ENCODE assay signal across 22 cellular contexts in genomic region chr2:31440764-31441163, GRCh38. TPM values are rescaled to one million over a fixed set of nuclear protein-coding genes. Genes with fewer than 3 reads are reported as not detected.
DNase-seq lines count a peak whose midpoint lies in the region; FAIRE-seq and TF ChIP-seq lines count a peak whose summit lies in the region.
"Had no signal": no experiment of that assay in that cellular context is flagged by ENCODE, and none has a peak within 500 bp of the region (broad histone marks: within the 10 kb centered on the region; RNA-seq: fewer than 3 reads in every experiment).

No MANE protein-coding gene starts in this region.

- DNase-seq in D721Med (ENCODE audit: insufficient read length, low spot score) (no peak), M059J (ENCODE audit: low read depth) (peak; percentile 72), dedifferentiated amniotic fluid mesenchymal stem cell (ENCODE audit: extremely low spot score) (peak; percentile 21), osteoblast (ENCODE audit: insufficient read length, low spot score, missing footprints) (peak; percentile 85), OCI-LY7 (ENCODE audit: low spot score) (no peak), OCI-M1 (lab: John Stamatoyannopoulos, UW) (no peak), DMS 273 (lab: John Stamatoyannopoulos, UW; ENCODE audit: unreplicated experiment) (no peak)
- no peak for DNase-seq in activated CD4-positive, alpha-beta T cell treated with anti-CD3 and anti-CD28 coated beads, Interleukin-2, amount 50 U/mL, for 1 hour
- DNase-seq: activated CD4-positive, alpha-beta T cell treated with anti-CD3 and anti-CD28 coated beads for 1 hour; activated naive CD8-positive, alpha-beta T cell treated with anti-CD3 and anti-CD28 coated beads, Interleukin-2, amount 10 ng/mL, durations not matched to agents 7 days and 5 days; CD4-positive, CD25-positive, alpha-beta regulatory T cell; GOT3; islet precursor cell; Karpas-422; mucosa of descending colon; NCI-H187; NCI-H748 treated with DMSO at 0.1 percent for 48 hours; posterior cingulate gyrus; T-helper 2 cell; tibial artery had no signal

- no TSS peak for BruUV-seq in OCI-LY7 (replicated peaks; lab: Mats Ljungman, UMichigan)

- H4K20me1 ChIP-seq in osteoblast (ENCODE audit: insufficient read depth, low read length) (no peaks in the 10 kb centered on the region), OCI-LY7 (ENCODE audit: insufficient read depth, low read length) (no peaks in the 10 kb centered on the region)

- POLR2A ChIA-PET in OCI-LY7 (lab: Charles Lee), result interaction anchor here (0.6 to 0.7 kb wide), 2 partner anchors 210 to 612 kb away, joined by 3 read pairs; no protein-coding TSS in a partner anchor

- FAIRE-seq in D721Med (lab: Jason Lieb, UNC), result peak; percentile 6
- FAIRE-seq: G401.6 had no signal

- CTCF ChIA-PET in OCI-LY7 (lab: Charles Lee; ENCODE audit: unreplicated experiment), result no interaction called here

- H3K4me3 ChIP-seq in osteoblast (ENCODE audit: insufficient read depth, low read length) (no peak overlapping the region), OCI-LY7 (ENCODE audit: low read depth, low read length, poor library complexity, severe bottlenecking) (no peak overlapping the region)
- H3K4me3 ChIP-seq: gastroesophageal sphincter, mucosa of descending colon, tibial artery had no signal

- TF ChIP-seq CTCF in D721Med (IDR thresholded peaks at IDR 0.05; ENCODE audit: insufficient read depth, missing control alignments), result no peak
- TF ChIP-seq CTCF in osteoblast (IDR thresholded peaks at IDR 0.05; ENCODE audit: extremely low read depth, low read depth, low read length), result no peak
- no peak for TF ChIP-seq CTCF in OCI-LY7 (conservative IDR thresholded peaks at IDR 0.05; ENCODE audit: low read length)

- intact Hi-C loops in OCI-LY7 (cut with micrococcal nuclease; ENCODE audit: unreplicated experiment), result no loop called here

- H3K27me3 ChIP-seq in osteoblast (ENCODE audit: insufficient read depth, low read length), result no peaks in the 10 kb centered on the region
- H3K27me3 ChIP-seq: gastroesophageal sphincter, tibial artery had no signal

- H3K4me2 ChIP-seq in osteoblast (ENCODE audit: insufficient read depth, low read length), result peak overlapping the region; percentile 35
- no peak overlapping the region for H3K4me2 ChIP-seq in OCI-LY7 (ENCODE audit: low read length)

- H3K4me1 ChIP-seq in osteoblast (ENCODE audit: insufficient read depth, low read length) (peaks cover 12% of the 10 kb centered on the region), OCI-LY7 (ENCODE audit: insufficient read depth, low read length, poor library complexity, severe bottlenecking) (no peaks in the 10 kb centered on the region)
- H3K4me1 ChIP-seq: gastroesophageal sphincter, tibial artery had no signal

- H2AFZ ChIP-seq in osteoblast (ENCODE audit: low read length), result no peak overlapping the region
- H2AFZ ChIP-seq in OCI-LY7 (ENCODE audit: low read length), result no peak overlapping the region

- H3K9me3 ChIP-seq in osteoblast (ENCODE audit: low read depth, low read length), result no peaks in the 10 kb centered on the region
- H3K9me3 ChIP-seq in OCI-LY7 (ENCODE audit: low read length), result no peaks in the 10 kb centered on the region
- H3K9me3 ChIP-seq: mucosa of descending colon, tibial artery had no signal

- H3K36me3 ChIP-seq in osteoblast (ENCODE audit: insufficient read depth, low read length), result no peaks in the 10 kb centered on the region
- H3K36me3 ChIP-seq in OCI-LY7 (ENCODE audit: insufficient read depth, low read length), result no peaks in the 10 kb centered on the region
- H3K36me3 ChIP-seq: gastroesophageal sphincter, tibial artery had no signal

- H3K27ac ChIP-seq in osteoblast (ENCODE audit: low read depth, low read length) (no peak overlapping the region), OCI-LY7 (ENCODE audit: low read depth, low read length, poor library complexity, severe bottlenecking) (no peak overlapping the region)
- H3K27ac ChIP-seq: gastroesophageal sphincter, tibial artery had no signal

- H3K9me2 ChIP-seq in OCI-LY7 (ENCODE audit: insufficient read depth, low read length), result no peaks in the 10 kb centered on the region

- no peaks in the 10 kb centered on the region for H3K79me2 ChIP-seq in osteoblast (ENCODE audit: insufficient read depth, low read length)
- H3K79me2 ChIP-seq in OCI-LY7 (ENCODE audit: insufficient read depth, low read depth, low read length), result no peaks in the 10 kb centered on the region

RNA-seq across cellular contexts. Expression of gene XDH, which starts 26.2 kb away (rescaled TPM):
- 0.89 TPM in 1 of 2 replicates, not detected in the other for total RNA-seq in M059J (2014; rRNA removed; shearing (Covaris generic))
- total RNA-seq in osteoblast (under 0.01 TPM in 2 replicates), OCI-LY7 (2022) (not detected in 2 replicates)
- not detected in 2 replicates for total RNA-seq in OCI-LY7 (2014; rRNA removed; shearing (Covaris generic))
- total RNA-seq: activated naive CD8-positive, alpha-beta T cell treated with anti-CD3 and anti-CD28 coated beads, Interleukin-2, amount 10 ng/mL, durations not matched to agents 7 days and 5 days; CD4-positive, CD25-positive, alpha-beta regulatory T cell had no signal

Comparison
In these comparisons a context has a peak if more than half of its experiments do, and no peak if none do; other contexts are left out.
1. DNase-seq: peak in M059J (single experiment), dedifferentiated amniotic fluid mesenchymal stem cell (single experiment) and osteoblast (single experiment); none in D721Med (single experiment), OCI-LY7 (single experiment), OCI-M1 (single experiment), DMS 273 (single experiment) and activated CD4-positive, alpha-beta T cell treated with anti-CD3 and anti-CD28 coated beads, Interleukin-2, amount 50 U/mL, for 1 hour (single experiment).